17 cellular contexts compared by ENCODE assay signal in genomic region chr7:30906014-30906413, GRCh38. TPM values are rescaled to one million over a fixed set of nuclear protein-coding genes. Genes with fewer than 3 reads are reported as not detected.
DNase-seq lines count a peak whose midpoint lies in the region; ATAC-seq and TF ChIP-seq lines count a peak whose summit lies in the region.
"Had no signal": no experiment of that assay in that cellular context is flagged by ENCODE, and none has a peak within 500 bp of the region (broad histone marks: within the 10 kb centered on the region; RNA-seq: fewer than 3 reads in every experiment).

No MANE protein-coding gene starts in this region.

- H3K4me3 ChIP-seq in left lung (no peak overlapping the region), skin epidermis (no peak overlapping the region)
- H3K4me3 ChIP-seq: BLaER1, thyroid gland had no signal

- CTCF ChIA-PET in HEK293T (lab: Yijun Ruan, JAX), result no interaction called here

- no peaks in the 10 kb centered on the region for H3K36me3 ChIP-seq in left lung
- H3K36me3 ChIP-seq: BLaER1, thyroid gland had no signal

- POLR2A ChIA-PET in HEK293T (lab: Yijun Ruan, JAX), result no interaction called here

- H3K27me3 ChIP-seq in left lung, result no peaks in the 10 kb centered on the region
- H3K27me3 ChIP-seq: BLaER1, thyroid gland had no signal

- ATAC-seq in left lung (peak; percentile 82), HG02610 (IDR thresholded peaks at IDR 0.05; ENCODE audit: unreplicated experiment) (no peak), GM18861 (IDR thresholded peaks at IDR 0.05; ENCODE audit: unreplicated experiment) (no peak)

- DNase-seq in GM03348 (ENCODE audit: low spot score) (peak; percentile 44), RPMI7951 (ENCODE audit: low read depth) (peak; percentile 67), left lung (peak; percentile 84 to 88), HEK293T (ENCODE audit: extremely low spot score) (no peak), SKM-1 treated with dmso at 0.1 percent for 144 hours (lab: John Stamatoyannopoulos, UW; ENCODE audit: unreplicated experiment) (no peak)
- DNase-seq: activated naive CD8-positive, alpha-beta T cell treated with anti-CD3 and anti-CD28 coated beads for 36 hours; DND-41; NCI-H2171 treated with DMSO at 0.1 percent for 48 hours; T-helper 2 cell had no signal

- no peaks in the 10 kb centered on the region for H3K9me3 ChIP-seq in left lung
- H3K9me3 ChIP-seq: BLaER1, thyroid gland had no signal

- no peak for TF ChIP-seq CTCF in left lung (IDR thresholded peaks at IDR 0.05)

- peak overlapping the region; percentile 58 for H3K27ac ChIP-seq in left lung
- peak overlapping the region in 15 of 21 experiments; percentile 1 to 82 (median 58) for H3K27ac ChIP-seq in skin epidermis
- H3K27ac ChIP-seq: BLaER1 had no signal

- peaks cover 33 to 65% of the 10 kb centered on the region in 2 donors for H3K4me1 ChIP-seq in left lung

- intact Hi-C loops in left lung (cut with DNase I), result no loop called here

TF ChIP-seq in HEK293T, 16 proteins besides CTCF, POLR2A, EP300 and RAD21:
- TF ChIP-seq ARNT (IDR thresholded peaks at IDR 0.05) (no peak), BHLHE40 (IDR thresholded peaks at IDR 0.05; ENCODE audit: borderline replicate concordance) (no peak), NFRKB (IDR thresholded peaks at IDR 0.05) (no peak), ELF4 (IDR thresholded peaks at IDR 0.05) (no peak), FOXM1 (IDR thresholded peaks at IDR 0.05; ENCODE audit: borderline replicate concordance) (no peak)

RNA-seq across cellular contexts. Expression of gene AQP1, which starts 5.6 kb away (rescaled TPM):
- total RNA-seq in RPMI7951 (2014; rRNA removed; shearing (Covaris generic)), result 68.7 and 70.4 TPM in 2 replicates
- 1,000 to 10,000 TPM in 1 of 2 donors, 100 to 1,000 TPM in 1; 567 to 1,008 TPM for total RNA-seq in left lung
- total RNA-seq: OCI-LY7 had no signal

RNA-seq across cellular contexts. Expression of gene GHRHR, which starts 57.7 kb away (rescaled TPM):
- not detected in 2 replicates for total RNA-seq in RPMI7951 (2014; rRNA removed; shearing (Covaris generic))
- not detected for total RNA-seq in left lung
- total RNA-seq: activated naive CD8-positive, alpha-beta T cell treated with anti-CD3 and anti-CD28 coated beads for 36 hours; lung microvascular endothelial cell; OCI-LY7; osteocyte had no signal

Comparison
In these comparisons a context has a peak if more than half of its experiments do, and no peak if none do; other contexts are left out.
1. DNase-seq: peak in GM03348 (single experiment), RPMI7951 (single experiment) and left lung (2 of 2); none in HEK293T (single experiment) and SKM-1 treated with dmso at 0.1 percent for 144 hours (single experiment).